Comparison of ENCODE assay signal across 8 cellular contexts in genomic region chr4:184733654-184734524, GRCh38. TPM values are rescaled to one million over a fixed set of nuclear protein-coding genes. Genes with fewer than 3 reads are reported as not detected.
A peak's percentile ranks its signal among the peaks of the same experiment; 100 is the strongest.
DNase-seq lines count a peak whose midpoint lies in the region; ATAC-seq, FAIRE-seq and TF ChIP-seq lines count a peak whose summit lies in the region.

CENPU (minus strand) TSS chr4:184734096; CDS start chr4:184734062, 34 bp downstream.

- BruUV-seq in OCI-LY7 (replicated peaks; lab: Mats Ljungman, UMichigan), result no TSS peak

- peaks cover 30% of the 10 kb centered on the region for H3K4me1 ChIP-seq in OCI-LY7 (ENCODE audit: insufficient read depth, low read length, poor library complexity, severe bottlenecking)

- H3K4me2 ChIP-seq in OCI-LY7 (ENCODE audit: low read length), result peak within 1 kb of the TSS; percentile 79

- CTCF ChIA-PET in OCI-LY7 (lab: Charles Lee; ENCODE audit: unreplicated experiment), result interaction anchor here (0.6 to 0.8 kb wide), 4 partner anchors 12 to 100 kb away, joined by 3 to 5 read pairs (median 4); no protein-coding TSS in a partner anchor

- H3K9me3 ChIP-seq in OCI-LY7 (ENCODE audit: low read length), result no peaks in the 10 kb centered on the region

- H4K20me1 ChIP-seq in OCI-LY7 (ENCODE audit: insufficient read depth, low read length), result peaks cover 27% of the 10 kb centered on the region

- TF ChIP-seq CTCF in D721Med (IDR thresholded peaks at IDR 0.05; ENCODE audit: insufficient read depth, missing control alignments) (no peak), OCI-LY7 (conservative IDR thresholded peaks at IDR 0.05; ENCODE audit: low read length) (no peak)

- intact Hi-C loops in OCI-LY7 (cut with micrococcal nuclease; ENCODE audit: unreplicated experiment), result loop anchor here (1.0 to 10.0 kb wide), 9 partner anchors 85 to 1461 kb away; partner anchors contain the start of genes CASP3, CYP4V2, IRF2 and PRIMPOL

- DNase-seq in D721Med (ENCODE audit: insufficient read length, low spot score) (peak; percentile 92), HuH-7.5 (ENCODE audit: low spot score) (peak; percentile 77), OCI-LY7 (ENCODE audit: low spot score) (peak; percentile 99), activated T-cell treated with anti-CD3 and anti-CD28 coated beads for 1 hour (ENCODE audit: low read depth) (peak; percentile 94), epidermal melanocyte (ENCODE audit: insufficient read length, low spot score) (peak; percentile 99), middle frontal gyrus (ENCODE audit: extremely low spot score, low spot score) (peak; percentile 89)
- peak; percentile 92 to 93 for DNase-seq in stimulated activated CD8-positive, alpha-beta memory T cell treated with anti-CD3 and anti-CD28 coated beads, Interleukin-2, amount 100 ng/mL, for 48 hours (ENCODE audit: low read depth in 2 of 2)

- FAIRE-seq in D721Med (lab: Jason Lieb, UNC), result no peak

- no peaks in the 10 kb centered on the region for H3K9me2 ChIP-seq in OCI-LY7 (ENCODE audit: insufficient read depth, low read length)

- H3K36me3 ChIP-seq in OCI-LY7 (ENCODE audit: insufficient read depth, low read length), result peaks cover 36% of the 10 kb centered on the region

- POLR2A ChIA-PET in OCI-LY7 (lab: Charles Lee), result interaction anchor here (0.5 to 2.6 kb wide), 33 partner anchors 9 to 1196 kb away, joined by 3 to 18 read pairs (median 4); partner anchors contain the start of genes CASP3, PRIMPOL and SLC25A4

- H3K27ac ChIP-seq in OCI-LY7 (ENCODE audit: low read depth, low read length, poor library complexity, severe bottlenecking), result peak within 1 kb of the TSS; percentile 84

- peaks cover 50% of the 10 kb centered on the region for H3K79me2 ChIP-seq in OCI-LY7 (ENCODE audit: insufficient read depth, low read depth, low read length)

- peak within 1 kb of the TSS; percentile 94 for H3K4me3 ChIP-seq in OCI-LY7 (ENCODE audit: low read depth, low read length, poor library complexity, severe bottlenecking)

- H2AFZ ChIP-seq in OCI-LY7 (ENCODE audit: low read length), result peak within 1 kb of the TSS; percentile 97

- peak; percentile 86 for ATAC-seq in GM21526 (IDR thresholded peaks at IDR 0.05; ENCODE audit: low FRiP score, unreplicated experiment)

RNA-seq across cellular contexts. Expression of gene CENPU, which starts in this region (rescaled TPM):
- 83.9 and 85.1 TPM in 2 replicates for total RNA-seq in OCI-LY7 (2014; rRNA removed; shearing (Covaris generic))
- 132 and 160 TPM in 2 replicates for total RNA-seq in OCI-LY7 (2022)

Comparison
In these comparisons a context has a peak if more than half of its experiments do, and no peak if none do; other contexts are left out.
1. Peak in every context shown above with its lines: DNase-seq, ATAC-seq, H3K4me3 ChIP-seq and H3K27ac ChIP-seq.